ENCODE assay signal across 14 cellular contexts in the genomic region with DNA sequence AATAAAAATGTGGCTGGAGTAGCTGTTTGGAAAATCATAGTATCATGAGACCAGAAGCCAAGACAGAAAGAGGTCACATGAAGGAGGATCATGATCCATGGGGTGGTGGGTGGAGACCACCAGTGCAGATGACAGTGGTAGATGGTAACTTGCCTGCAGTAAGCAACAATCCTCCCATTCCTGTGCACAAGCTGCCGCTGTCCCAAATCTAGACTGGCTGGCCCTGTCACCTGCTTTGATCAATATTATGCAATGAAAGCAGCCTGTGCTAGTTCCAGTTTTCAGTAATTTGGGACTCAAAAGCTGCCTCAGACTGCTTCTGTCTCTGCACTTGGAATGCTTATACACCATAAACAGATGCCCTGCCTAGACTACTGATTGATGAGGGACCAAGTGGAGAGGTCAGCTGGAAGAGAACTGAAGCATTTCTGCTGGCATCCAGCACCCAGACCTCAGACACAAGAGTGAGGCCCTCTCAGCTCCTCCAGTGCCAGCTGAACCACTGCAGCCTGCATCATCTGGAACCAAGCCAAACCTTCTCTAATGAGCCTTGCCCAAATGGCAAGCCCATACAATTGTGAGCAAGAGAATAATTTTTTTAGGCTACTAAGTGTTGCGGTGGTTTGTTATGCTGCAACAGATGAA. TPM values are rescaled to one million over a fixed set of nuclear protein-coding genes. Genes with fewer than 3 reads are reported as not detected.
DNase-seq lines count a peak whose midpoint lies in the region; ATAC-seq and TF ChIP-seq lines count a peak whose summit lies in the region.
"Had no signal": no experiment of that assay in that cellular context is flagged by ENCODE, and none has a peak within 500 bp of the region (broad histone marks: within the 10 kb centered on the region; RNA-seq: fewer than 3 reads in every experiment).

No MANE protein-coding gene starts in this region.

- no peak overlapping the region for H3K27ac ChIP-seq in right atrium auricular region
- peak overlapping the region; percentile 29 for H3K27ac ChIP-seq in vagina
- H3K27ac ChIP-seq: KMS-11 had no signal

- H3K9me3 ChIP-seq in right atrium auricular region: no peaks in the 10 kb centered on the region
- no peaks in the 10 kb centered on the region for H3K9me3 ChIP-seq in vagina

- DNase-seq in Right ventricle myocardium superior: no peak
- no peak for DNase-seq in right atrium auricular region (ENCODE audit: low spot score)
- DNase-seq in NCI-H446 treated with DMSO at 0.1 percent for 48 hours (lab: John Stamatoyannopoulos, UW): peak; percentile 7
- DNase-seq in fibroblast of gingiva (ENCODE audit: low read depth): peak; percentile 50
- DNase-seq in vagina (ENCODE audit: extremely low spot score in 2 of 2): no peak
- no peak for DNase-seq in superior temporal gyrus (ENCODE audit: extremely low spot score)
- DNase-seq in T-helper 9 cell: no peak
- no peak for DNase-seq in NCI-H82 (lab: John Stamatoyannopoulos, UW)
- DNase-seq: activated CD4-positive, alpha-beta T cell treated with anti-CD3 and anti-CD28 coated beads, Interleukin-2, amount 50 U/mL, for 48 hours; activated naive CD4-positive, alpha-beta T cell; small intestine had no signal

- intact Hi-C loops in Right ventricle myocardium superior (cut with DNase I) (no loop called here), vagina (cut with DNase I) (no loop called here)

- H3K27me3 ChIP-seq in right atrium auricular region (no peaks in the 10 kb centered on the region), vagina (no peaks in the 10 kb centered on the region)

- no peaks in the 10 kb centered on the region for H3K36me3 ChIP-seq in right atrium auricular region
- H3K36me3 ChIP-seq in vagina: no peaks in the 10 kb centered on the region

- H3K4me3 ChIP-seq in right atrium auricular region: no peak overlapping the region
- H3K4me3 ChIP-seq in vagina: no peak overlapping the region

- TF ChIP-seq POLR2A in vagina (IDR thresholded peaks at IDR 0.05): no peak

- H3K4me1 ChIP-seq in right atrium auricular region: no peaks in the 10 kb centered on the region
- peaks cover 17% of the 10 kb centered on the region for H3K4me1 ChIP-seq in vagina

- TF ChIP-seq CTCF in right atrium auricular region (IDR thresholded peaks at IDR 0.05): no peak
- no peak for TF ChIP-seq CTCF in vagina (IDR thresholded peaks at IDR 0.05)

- ATAC-seq in Right ventricle myocardium superior (ENCODE audit: poor library complexity): peak; percentile 39
- ATAC-seq: esophagus mucosa; natural killer cell treated with Interleukin-12 subunit alpha and Interleukin-12 subunit beta and Interleukin-15 and Interleukin-18, amount 100 ng/mL, for 72 hours had no signal

RNA-seq across cellular contexts. Expression of a gene that starts 25.0 kb away (rescaled TPM):
- 3.9 TPM for total RNA-seq in Right ventricle myocardium superior
- total RNA-seq in right atrium auricular region: under 1 TPM; 0.44 to 0.94 TPM
- 2.9 TPM for total RNA-seq in vagina
- total RNA-seq: natural killer cell treated with Interleukin-12 subunit alpha and Interleukin-12 subunit beta and Interleukin-15 and Interleukin-18, amount 100 ng/mL, for 72 hours had no signal

Comparison
In these comparisons a context has a peak if more than half of its experiments do, and no peak if none do; other contexts are left out.
1. DNase-seq: peak in NCI-H446 treated with DMSO at 0.1 percent for 48 hours (single experiment) and fibroblast of gingiva (single experiment); none in Right ventricle myocardium superior (single experiment), right atrium auricular region (single experiment), vagina (0 of 2), superior temporal gyrus (single experiment), T-helper 9 cell (single experiment) and NCI-H82 (single experiment).